1 cellular context compared by ENCODE assay signal in the genomic region with DNA sequence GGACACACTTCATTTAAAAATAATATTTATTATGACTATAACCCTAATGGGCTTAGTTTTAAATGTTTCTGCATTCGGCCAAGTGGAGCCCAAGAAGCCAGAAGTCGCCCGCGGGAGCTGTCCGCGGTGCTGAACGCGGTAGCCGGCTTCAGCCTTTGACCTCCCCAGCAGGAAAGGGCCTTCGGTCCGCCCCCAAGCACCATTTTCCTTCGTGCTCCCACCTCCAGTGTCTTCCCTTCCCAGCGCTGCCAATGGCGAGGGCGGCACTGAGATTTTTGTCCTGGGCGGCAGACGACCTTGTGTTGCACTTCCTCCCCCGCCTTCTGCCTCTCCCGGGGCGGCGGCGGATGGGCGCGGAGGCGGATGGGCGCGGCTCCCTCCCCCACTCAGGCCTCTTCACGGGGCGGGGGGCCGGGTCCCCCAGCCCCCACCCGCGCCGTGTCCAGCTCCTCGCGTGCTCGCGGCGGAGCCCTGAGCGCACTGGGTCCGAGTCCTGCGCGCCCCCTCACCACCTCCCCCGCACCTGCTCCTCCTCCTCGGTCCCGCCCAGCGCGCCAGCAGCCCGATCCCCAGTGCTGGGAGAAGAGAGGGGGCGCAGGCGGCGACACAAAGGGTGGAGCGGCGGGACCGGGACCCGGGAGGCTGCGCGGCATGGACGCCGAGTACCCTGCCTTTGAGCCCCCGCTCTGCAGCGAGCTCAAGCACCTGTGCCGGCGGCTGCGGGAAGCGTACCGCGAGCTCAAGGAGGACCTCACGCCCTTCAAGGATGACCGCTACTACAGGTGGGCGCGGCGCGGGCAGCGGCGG.
TF ChIP-seq lines count a peak whose summit lies in the region.

No MANE protein-coding gene starts in this region.

TF ChIP-seq in HepG2, 621 proteins besides CTCF, POLR2A, EP300 and RAD21 (continued from another document and continues in another):
- TF ChIP-seq ATRX (CRISPR knock-in tag; IDR thresholded peaks at IDR 0.05; ENCODE audit: borderline replicate concordance) (no peak), ZNF7 (CRISPR knock-in tag; IDR thresholded peaks at IDR 0.05) (peak; percentile 78), ZNF740 (CRISPR knock-in tag; IDR thresholded peaks at IDR 0.05) (0 out of 2 replicates have a peak, but pooled peaks have one; percentile 41), TCF12 (IDR thresholded peaks at IDR 0.05) (no peak), TCF12 (CRISPR knock-in tag; IDR thresholded peaks at IDR 0.05) (no peak), BRD4 (CRISPR knock-in tag; IDR thresholded peaks at IDR 0.05) (no peak), MAFG (CRISPR knock-in tag; IDR thresholded peaks at IDR 0.05) (no peak), ZNF256 (CRISPR knock-in tag; conservative IDR thresholded peaks at IDR 0.05) (peak; percentile 99), ZNF749 (CRISPR knock-in tag; IDR thresholded peaks at IDR 0.05; ENCODE audit: borderline replicate concordance) (peak; percentile 96), ZNF598 (CRISPR knock-in tag; IDR thresholded peaks at IDR 0.05; ENCODE audit: borderline replicate concordance) (peak; percentile 91), MTF2 (CRISPR knock-in tag; IDR thresholded peaks at IDR 0.05; ENCODE audit: borderline replicate concordance) (no peak), ZNF547 (CRISPR knock-in tag; IDR thresholded peaks at IDR 0.05) (peak; percentile 88), NRL (CRISPR knock-in tag; IDR thresholded peaks at IDR 0.05; ENCODE audit: borderline replicate concordance) (peak; percentile 76; the same call in 1 of the 2 replicates), ZKSCAN1 (IDR thresholded peaks at IDR 0.05; ENCODE audit: low read length) (no peak), CEBPZ (IDR thresholded peaks at IDR 0.05; ENCODE audit: low read length) (no peak), ZNF724P (CRISPR knock-in tag; IDR thresholded peaks at IDR 0.05; ENCODE audit: borderline replicate concordance) (0 out of 2 replicates have a peak, but pooled peaks have one; percentile 76), ADNP (CRISPR knock-in tag; IDR thresholded peaks at IDR 0.05) (0 out of 2 replicates have a peak, but pooled peaks have one; percentile 50), PBX2 (CRISPR knock-in tag; IDR thresholded peaks at IDR 0.05) (no peak), KDM3A (CRISPR knock-in tag; IDR thresholded peaks at IDR 0.05; ENCODE audit: low read depth) (peak; percentile 50; the same call in 1 of the 2 replicates), SALL1 (CRISPR knock-in tag; IDR thresholded peaks at IDR 0.05) (peak; percentile 98), KDM2A (CRISPR knock-in tag; IDR thresholded peaks at IDR 0.05; ENCODE audit: borderline replicate concordance, low read depth) (peak; percentile 98), MIER2 (CRISPR knock-in tag; IDR thresholded peaks at IDR 0.05) (peak; percentile 100), HNRNPL (IDR thresholded peaks at IDR 0.05; ENCODE audit: low read depth, low read length) (0 out of 2 replicates have a peak, but pooled peaks have one; percentile 24), HNF4G (IDR thresholded peaks at IDR 0.05; ENCODE audit: borderline replicate concordance, low read depth, low read length) (peak; percentile 89; the same call in 1 of the 2 replicates), HNF4G (CRISPR knock-in tag; IDR thresholded peaks at IDR 0.05; ENCODE audit: borderline replicate concordance, low read depth) (peak; percentile 76; the same call in 1 of the 2 replicates), ZSCAN20 (CRISPR knock-in tag; IDR thresholded peaks at IDR 0.05; ENCODE audit: borderline replicate concordance) (peak; percentile 98), ZNF138 (CRISPR knock-in tag; IDR thresholded peaks at IDR 0.05; ENCODE audit: low read depth) (peak; percentile 86), ZNF709 (CRISPR knock-in tag; IDR thresholded peaks at IDR 0.05) (peak; percentile 97), NR3C1 (CRISPR knock-in tag; IDR thresholded peaks at IDR 0.05) (no peak), TMF1 (CRISPR knock-in tag; IDR thresholded peaks at IDR 0.05; ENCODE audit: low read depth) (peak; percentile 97), ZNF431 (CRISPR knock-in tag; IDR thresholded peaks at IDR 0.05; ENCODE audit: borderline replicate concordance, low read depth) (peak; percentile 80), GABPA (IDR thresholded peaks at IDR 0.05; ENCODE audit: low read depth, low read length) (no peak), GABPA (CRISPR knock-in tag; IDR thresholded peaks at IDR 0.05; ENCODE audit: low read depth) (peak; percentile 61), BHLHE40 (IDR thresholded peaks at IDR 0.05; ENCODE audit: low read length) (no peak), ASH2L (IDR thresholded peaks at IDR 0.05; ENCODE audit: insufficient read length, low read depth, low read length) (no peak), ZSCAN9 (CRISPR knock-in tag; IDR thresholded peaks at IDR 0.05; ENCODE audit: borderline replicate concordance) (peak; percentile 100), NCOA5 (CRISPR knock-in tag; IDR thresholded peaks at IDR 0.05) (no peak), THYN1 (CRISPR knock-in tag; IDR thresholded peaks at IDR 0.05; ENCODE audit: borderline replicate concordance, low read depth) (peak; percentile 95; the same call in 1 of the 2 replicates), SIX1 (CRISPR knock-in tag; IDR thresholded peaks at IDR 0.05; ENCODE audit: borderline replicate concordance) (peak; percentile 87), ZBTB7A (CRISPR knock-in tag; IDR thresholded peaks at IDR 0.05) (peak; percentile 74), TIGD3 (CRISPR knock-in tag; IDR thresholded peaks at IDR 0.05; ENCODE audit: borderline replicate concordance) (peak; percentile 96; the same call in 1 of the 2 replicates)
- TF ChIP-seq, protein P1, sequence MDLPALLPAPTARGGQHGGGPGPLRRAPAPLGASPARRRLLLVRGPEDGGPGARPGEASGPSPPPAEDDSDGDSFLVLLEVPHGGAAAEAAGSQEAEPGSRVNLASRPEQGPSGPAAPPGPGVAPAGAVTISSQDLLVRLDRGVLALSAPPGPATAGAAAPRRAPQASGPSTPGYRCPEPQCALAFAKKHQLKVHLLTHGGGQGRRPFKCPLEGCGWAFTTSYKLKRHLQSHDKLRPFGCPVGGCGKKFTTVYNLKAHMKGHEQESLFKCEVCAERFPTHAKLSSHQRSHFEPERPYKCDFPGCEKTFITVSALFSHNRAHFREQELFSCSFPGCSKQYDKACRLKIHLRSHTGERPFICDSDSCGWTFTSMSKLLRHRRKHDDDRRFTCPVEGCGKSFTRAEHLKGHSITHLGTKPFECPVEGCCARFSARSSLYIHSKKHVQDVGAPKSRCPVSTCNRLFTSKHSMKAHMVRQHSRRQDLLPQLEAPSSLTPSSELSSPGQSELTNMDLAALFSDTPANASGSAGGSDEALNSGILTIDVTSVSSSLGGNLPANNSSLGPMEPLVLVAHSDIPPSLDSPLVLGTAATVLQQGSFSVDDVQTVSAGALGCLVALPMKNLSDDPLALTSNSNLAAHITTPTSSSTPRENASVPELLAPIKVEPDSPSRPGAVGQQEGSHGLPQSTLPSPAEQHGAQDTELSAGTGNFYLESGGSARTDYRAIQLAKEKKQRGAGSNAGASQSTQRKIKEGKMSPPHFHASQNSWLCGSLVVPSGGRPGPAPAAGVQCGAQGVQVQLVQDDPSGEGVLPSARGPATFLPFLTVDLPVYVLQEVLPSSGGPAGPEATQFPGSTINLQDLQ (CRISPR knock-in tag; IDR thresholded peaks at IDR 0.05), result peak; percentile 97
- TF ChIP-seq, protein P2, sequence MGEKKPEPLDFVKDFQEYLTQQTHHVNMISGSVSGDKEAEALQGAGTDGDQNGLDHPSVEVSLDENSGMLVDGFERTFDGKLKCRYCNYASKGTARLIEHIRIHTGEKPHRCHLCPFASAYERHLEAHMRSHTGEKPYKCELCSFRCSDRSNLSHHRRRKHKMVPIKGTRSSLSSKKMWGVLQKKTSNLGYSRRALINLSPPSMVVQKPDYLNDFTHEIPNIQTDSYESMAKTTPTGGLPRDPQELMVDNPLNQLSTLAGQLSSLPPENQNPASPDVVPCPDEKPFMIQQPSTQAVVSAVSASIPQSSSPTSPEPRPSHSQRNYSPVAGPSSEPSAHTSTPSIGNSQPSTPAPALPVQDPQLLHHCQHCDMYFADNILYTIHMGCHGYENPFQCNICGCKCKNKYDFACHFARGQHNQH (CRISPR knock-in tag; IDR thresholded peaks at IDR 0.05), result peak; percentile 95
- TF ChIP-seq, protein P3, sequence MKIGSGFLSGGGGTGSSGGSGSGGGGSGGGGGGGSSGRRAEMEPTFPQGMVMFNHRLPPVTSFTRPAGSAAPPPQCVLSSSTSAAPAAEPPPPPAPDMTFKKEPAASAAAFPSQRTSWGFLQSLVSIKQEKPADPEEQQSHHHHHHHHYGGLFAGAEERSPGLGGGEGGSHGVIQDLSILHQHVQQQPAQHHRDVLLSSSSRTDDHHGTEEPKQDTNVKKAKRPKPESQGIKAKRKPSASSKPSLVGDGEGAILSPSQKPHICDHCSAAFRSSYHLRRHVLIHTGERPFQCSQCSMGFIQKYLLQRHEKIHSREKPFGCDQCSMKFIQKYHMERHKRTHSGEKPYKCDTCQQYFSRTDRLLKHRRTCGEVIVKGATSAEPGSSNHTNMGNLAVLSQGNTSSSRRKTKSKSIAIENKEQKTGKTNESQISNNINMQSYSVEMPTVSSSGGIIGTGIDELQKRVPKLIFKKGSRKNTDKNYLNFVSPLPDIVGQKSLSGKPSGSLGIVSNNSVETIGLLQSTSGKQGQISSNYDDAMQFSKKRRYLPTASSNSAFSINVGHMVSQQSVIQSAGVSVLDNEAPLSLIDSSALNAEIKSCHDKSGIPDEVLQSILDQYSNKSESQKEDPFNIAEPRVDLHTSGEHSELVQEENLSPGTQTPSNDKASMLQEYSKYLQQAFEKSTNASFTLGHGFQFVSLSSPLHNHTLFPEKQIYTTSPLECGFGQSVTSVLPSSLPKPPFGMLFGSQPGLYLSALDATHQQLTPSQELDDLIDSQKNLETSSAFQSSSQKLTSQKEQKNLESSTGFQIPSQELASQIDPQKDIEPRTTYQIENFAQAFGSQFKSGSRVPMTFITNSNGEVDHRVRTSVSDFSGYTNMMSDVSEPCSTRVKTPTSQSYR (CRISPR knock-in tag; IDR thresholded peaks at IDR 0.05; ENCODE audit: borderline replicate concordance), result peak; percentile 75
- TF ChIP-seq, protein P4, sequence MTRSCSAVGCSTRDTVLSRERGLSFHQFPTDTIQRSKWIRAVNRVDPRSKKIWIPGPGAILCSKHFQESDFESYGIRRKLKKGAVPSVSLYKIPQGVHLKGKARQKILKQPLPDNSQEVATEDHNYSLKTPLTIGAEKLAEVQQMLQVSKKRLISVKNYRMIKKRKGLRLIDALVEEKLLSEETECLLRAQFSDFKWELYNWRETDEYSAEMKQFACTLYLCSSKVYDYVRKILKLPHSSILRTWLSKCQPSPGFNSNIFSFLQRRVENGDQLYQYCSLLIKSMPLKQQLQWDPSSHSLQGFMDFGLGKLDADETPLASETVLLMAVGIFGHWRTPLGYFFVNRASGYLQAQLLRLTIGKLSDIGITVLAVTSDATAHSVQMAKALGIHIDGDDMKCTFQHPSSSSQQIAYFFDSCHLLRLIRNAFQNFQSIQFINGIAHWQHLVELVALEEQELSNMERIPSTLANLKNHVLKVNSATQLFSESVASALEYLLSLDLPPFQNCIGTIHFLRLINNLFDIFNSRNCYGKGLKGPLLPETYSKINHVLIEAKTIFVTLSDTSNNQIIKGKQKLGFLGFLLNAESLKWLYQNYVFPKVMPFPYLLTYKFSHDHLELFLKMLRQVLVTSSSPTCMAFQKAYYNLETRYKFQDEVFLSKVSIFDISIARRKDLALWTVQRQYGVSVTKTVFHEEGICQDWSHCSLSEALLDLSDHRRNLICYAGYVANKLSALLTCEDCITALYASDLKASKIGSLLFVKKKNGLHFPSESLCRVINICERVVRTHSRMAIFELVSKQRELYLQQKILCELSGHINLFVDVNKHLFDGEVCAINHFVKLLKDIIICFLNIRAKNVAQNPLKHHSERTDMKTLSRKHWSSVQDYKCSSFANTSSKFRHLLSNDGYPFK (CRISPR knock-in tag; IDR thresholded peaks at IDR 0.05; ENCODE audit: borderline replicate concordance), result peak; percentile 71; the same call in 1 of the 2 replicates
